13 cellular contexts compared by ENCODE assay signal in the genomic region with DNA sequence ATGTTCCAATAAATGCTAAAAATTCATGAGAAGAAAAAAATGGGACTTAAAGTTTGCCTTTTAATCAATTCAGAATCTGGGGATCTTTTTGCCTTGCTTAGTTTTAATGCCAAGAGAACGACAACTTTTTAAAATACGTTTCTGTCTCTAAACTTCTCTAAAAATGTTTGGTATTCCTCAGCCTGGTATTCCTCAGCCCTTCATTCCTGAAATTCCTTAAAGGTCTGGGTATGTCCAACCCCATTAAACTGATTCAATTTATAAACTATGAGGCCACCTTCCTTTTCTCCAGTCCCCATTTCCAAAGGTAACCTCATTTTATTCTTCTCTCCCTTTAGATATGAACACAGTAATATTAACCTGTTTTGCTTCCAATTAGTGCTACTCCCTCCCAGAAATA. TPM values are rescaled to one million over a fixed set of nuclear protein-coding genes. Genes with fewer than 3 reads are reported as not detected.
DNase-seq lines count a peak whose midpoint lies in the region; ATAC-seq and TF ChIP-seq lines count a peak whose summit lies in the region.
"Had no signal": no experiment of that assay in that cellular context is flagged by ENCODE, and none has a peak within 500 bp of the region (broad histone marks: within the 10 kb centered on the region; RNA-seq: fewer than 3 reads in every experiment).

No MANE protein-coding gene starts in this region.

- TF ChIP-seq CTCF in heart left ventricle (IDR thresholded peaks at IDR 0.05) (no peak), fibroblast of the aortic adventitia (IDR thresholded peaks at IDR 0.05; ENCODE audit: insufficient read depth, low read length) (no peak), smooth muscle cell (IDR thresholded peaks at IDR 0.05; ENCODE audit: borderline replicate concordance, insufficient read depth, poor library complexity, severe bottlenecking) (no peak)

- H3K4me2 ChIP-seq in smooth muscle cell: peak overlapping the region; percentile 47

- no peaks in the 10 kb centered on the region for H4K20me1 ChIP-seq in smooth muscle cell (ENCODE audit: low read depth)

- no peak for ATAC-seq in heart left ventricle
- no peak for ATAC-seq in left cardiac atrium
- peak; percentile 56 for ATAC-seq in SK-N-SH treated with all-trans-retinoic acid at 6 μM for 48 hours
- no peak for ATAC-seq in HG03520 (IDR thresholded peaks at IDR 0.05; ENCODE audit: unreplicated experiment)
- no peak for ATAC-seq in HG03135 (IDR thresholded peaks at IDR 0.05; ENCODE audit: unreplicated experiment)
- ATAC-seq: lower lobe of right lung had no signal

- DNase-seq in heart left ventricle (no peak), left cardiac atrium (no peak), fibroblast of the aortic adventitia (ENCODE audit: low read depth) (peak; percentile 55), smooth muscle cell (lab: John Stamatoyannopoulos, UW; ENCODE audit: unreplicated experiment) (no peak), NCI-H1092 treated with DMSO at 0.1 percent for 48 hours (lab: John Stamatoyannopoulos, UW) (no peak)
- DNase-seq: Calu3; lower lobe of right lung; NCI-H1105 treated with DMSO at 0.1 percent for 48 hours; stimulated activated naive CD4-positive, alpha-beta T cell treated with Interleukin-2 at 50 U/mL for 16 hours; WERI-Rb-1 had no signal

- intact Hi-C loops in heart left ventricle (cut with DNase I): loop anchor here in 1 of 10 donors (10.0 kb wide), 1 partner anchor 236 kb away; no protein-coding TSS in a partner anchor
- intact Hi-C loops in left cardiac atrium (cut with DNase I): no loop called here

- peaks cover 0 to 46% (median 23%) of the 10 kb centered on the region in 9 donors for H3K36me3 ChIP-seq in heart left ventricle
- H3K36me3 ChIP-seq in smooth muscle cell (ENCODE audit: low read depth): no peaks in the 10 kb centered on the region

- H2AFZ ChIP-seq in smooth muscle cell (ENCODE audit: low read depth): no peak overlapping the region

- no peak for TF ChIP-seq POLR2A in heart left ventricle (IDR thresholded peaks at IDR 0.05)

- H3K9me3 ChIP-seq in heart left ventricle (no peaks in the 10 kb centered on the region), smooth muscle cell (replicated peaks; ENCODE audit: low read depth) (no peaks in the 10 kb centered on the region)
- H3K9me3 ChIP-seq: lower lobe of right lung had no signal

- no peaks in the 10 kb centered on the region for H3K27me3 ChIP-seq in heart left ventricle
- H3K27me3 ChIP-seq in smooth muscle cell (ENCODE audit: low read depth): no peaks in the 10 kb centered on the region

- peaks cover 11% of the 10 kb centered on the region for H3F3A ChIP-seq in smooth muscle cell (ENCODE audit: low read depth)

- 89 to 91% (median 90%) methylated on average over 2 of the region's 2 CpGs for WGBS in heart left ventricle, 4 donors
- WGBS in smooth muscle cell (ENCODE audit: low lambda C conversion rate): 26% methylated on average over 2 of the region's 2 CpGs

- H3K4me1 ChIP-seq in heart left ventricle: peaks cover 0 to 36% (median 19%) of the 10 kb centered on the region in 12 donors
- peaks cover 23% of the 10 kb centered on the region for H3K4me1 ChIP-seq in smooth muscle cell (ENCODE audit: low read depth)

- H3K79me2 ChIP-seq in smooth muscle cell (ENCODE audit: low read depth): no peaks in the 10 kb centered on the region

- peak overlapping the region in 9 of 12 donors; percentile 35 to 78 (median 57) for H3K27ac ChIP-seq in heart left ventricle
- H3K27ac ChIP-seq in smooth muscle cell (ENCODE audit: low read depth): peak overlapping the region; percentile 94
- H3K27ac ChIP-seq: lower lobe of right lung, WERI-Rb-1 had no signal

- peak overlapping the region; percentile 77 for H3K9ac ChIP-seq in smooth muscle cell (ENCODE audit: low read depth)

- H3K4me3 ChIP-seq in heart left ventricle: no peak overlapping the region
- no peak overlapping the region for H3K4me3 ChIP-seq in fibroblast of the aortic adventitia (ENCODE audit: low read depth, low read length)
- H3K4me3 ChIP-seq in smooth muscle cell: no peak overlapping the region
- H3K4me3 ChIP-seq: lower lobe of right lung had no signal

TF ChIP-seq in SK-N-SH treated with all-trans-retinoic acid at 6 μM for 48 hours, 23 proteins besides CTCF, POLR2A, EP300 and RAD21 (continues in another document):
- TF ChIP-seq TCF4 (CRISPR knock-in tag; IDR thresholded peaks at IDR 0.05; ENCODE audit: borderline replicate concordance) (no peak), ISL1 (CRISPR knock-in tag; IDR thresholded peaks at IDR 0.05) (peak; percentile 68), TSHZ2 (CRISPR knock-in tag; IDR thresholded peaks at IDR 0.05) (no peak), SNAI2 (CRISPR knock-in tag; IDR thresholded peaks at IDR 0.05) (no peak), ARNTL (CRISPR knock-in tag; IDR thresholded peaks at IDR 0.05; ENCODE audit: borderline replicate concordance, low read depth) (no peak), ZNF8 (CRISPR knock-in tag; IDR thresholded peaks at IDR 0.05) (no peak), TOX (CRISPR knock-in tag; IDR thresholded peaks at IDR 0.05; ENCODE audit: borderline replicate concordance) (no peak), ZFP3 (CRISPR knock-in tag; IDR thresholded peaks at IDR 0.05) (no peak), ZFP30 (CRISPR knock-in tag; IDR thresholded peaks at IDR 0.05) (no peak), ZNF565 (CRISPR knock-in tag; conservative IDR thresholded peaks at IDR 0.05; ENCODE audit: low read depth) (no peak), CREB5 (CRISPR knock-in tag; IDR thresholded peaks at IDR 0.05; ENCODE audit: low read depth) (no peak; the same call in 1 of the 2 replicates), RARB (CRISPR knock-in tag; IDR thresholded peaks at IDR 0.05) (no peak), ZNF70 (CRISPR knock-in tag; IDR thresholded peaks at IDR 0.05) (no peak)

RNA-seq across cellular contexts. Expression of gene POLA2, which starts 16.6 kb away (rescaled TPM):
- total RNA-seq in heart left ventricle (1 to 10 TPM; 3.2 to 9.0 (median 4.2) TPM), left cardiac atrium (1 to 10 TPM; 5.3 to 7.3 TPM), fibroblast of the aortic adventitia (ENCODE audit: low replicate concordance) (8.7 and 32.4 TPM in 2 replicates), smooth muscle cell (2.5 and 4.4 TPM in 2 replicates)
- polyA plus RNA-seq in heart left ventricle (1 to 10 TPM; 4.3 to 6.7 TPM), smooth muscle cell (8.4 and 9.2 TPM in 2 replicates)

RNA-seq across cellular contexts. Expression of gene CDC42EP2, which starts 36.3 kb away (rescaled TPM):
- total RNA-seq in heart left ventricle (10 to 100 TPM in 4 of 9 donors, 1 to 10 TPM in 5; 3.3 to 25.0 (median 8.9) TPM), left cardiac atrium (10 to 100 TPM; 21.7 to 28.9 TPM), fibroblast of the aortic adventitia (ENCODE audit: low replicate concordance) (4.7 and 28.0 TPM in 2 replicates), smooth muscle cell (0.94 and 4.0 TPM in 2 replicates)
- polyA plus RNA-seq in heart left ventricle (10 to 100 TPM; 10.3 to 16.3 TPM), smooth muscle cell (7.8 and 13.0 TPM in 2 replicates)

RNA-seq across cellular contexts. Expression of gene DPF2, which starts 55.3 kb away (rescaled TPM):
- total RNA-seq in heart left ventricle (10 to 100 TPM; 41.0 to 55.4 (median 46.2) TPM), left cardiac atrium (10 to 100 TPM; 46.7 to 47.7 TPM), fibroblast of the aortic adventitia (ENCODE audit: low replicate concordance) (46.4 and 75.9 TPM in 2 replicates), smooth muscle cell (40.1 and 40.5 TPM in 2 replicates)
- polyA plus RNA-seq in heart left ventricle (10 to 100 TPM; 22.9 to 35.1 TPM), smooth muscle cell (69.4 and 82.1 TPM in 2 replicates)
